ENCODE assay signal across 8 cellular contexts in genomic region chr11:9264381-9265210, GRCh38. TPM values are rescaled to one million over a fixed set of nuclear protein-coding genes. Genes with fewer than 3 reads are reported as not detected.
DNase-seq lines count a peak whose midpoint lies in the region; ATAC-seq and TF ChIP-seq lines count a peak whose summit lies in the region.

No MANE protein-coding gene starts in this region.

- H3F3A ChIP-seq in GM23338 (replicated peaks; ENCODE audit: low read depth) (peaks cover 14% of the 10 kb centered on the region; the same call in 1 of the 2 replicates), Loucy (ENCODE audit: low read depth) (0 out of 2 replicates have a peak, but pooled peaks cover 6% of the 10 kb centered on the region)

- H3K27me3 Mint-ChIP-seq in GM23338 (ENCODE audit: insufficient read depth, low read depth, poor library complexity) (peaks cover 15% of the 10 kb centered on the region), endodermal cell (ENCODE audit: insufficient read depth) (no peaks in the 10 kb centered on the region), memory B cell (no peaks in the 10 kb centered on the region)
- H3K27me3 Mint-ChIP-seq in stimulated activated naive B cell treated with anti-CD40 and anti-IgM and Interleukin-4, amounts not matched to agents 10 μg/mL and 1 μg/mL and 100 μg/mL, for 72 hours: no peaks in the 10 kb centered on the region

- peak overlapping the region; percentile 99 for H3K4me2 ChIP-seq in GM23338
- H3K4me2 ChIP-seq in Loucy (ENCODE audit: low read depth, low read length, poor library complexity, severe bottlenecking): peak overlapping the region; percentile 76

- no peak overlapping the region for H3K27ac ChIP-seq in GM23338 (ENCODE audit: low read depth)
- H3K27ac ChIP-seq in endodermal cell (ENCODE audit: low read depth, low read length): peak overlapping the region; percentile 14

- ATAC-seq in GM23338: peak; percentile 19
- ATAC-seq in memory B cell (ENCODE audit: low read depth): peak; percentile 49
- peak; percentile 60 to 66 for ATAC-seq in stimulated activated naive B cell treated with anti-CD40 and anti-IgM and Interleukin-4, amounts not matched to agents 10 μg/mL and 1 μg/mL and 100 μg/mL, for 72 hours (replicated peaks)

- no peaks in the 10 kb centered on the region for H3K27me3 ChIP-seq in GM23338 (ENCODE audit: insufficient read depth)
- H3K27me3 ChIP-seq in Loucy (ENCODE audit: insufficient read depth, low read length, poor library complexity, severe bottlenecking): no peaks in the 10 kb centered on the region
- H3K27me3 ChIP-seq in endodermal cell (ENCODE audit: control insufficient read depth, insufficient read depth, low read length, poor library complexity, severe bottlenecking): no peaks in the 10 kb centered on the region

- WGBS in endodermal cell (ENCODE audit: insufficient coverage in 1 of 2, insufficient read length in 1 of 2), 2 experiments: 0% methylated on average over 18 to 75 of the region's 75 CpGs

- H3K9me2 ChIP-seq in GM23338 (ENCODE audit: insufficient read depth) (no peaks in the 10 kb centered on the region), Loucy (replicated peaks; ENCODE audit: low read depth, low read length) (no peaks in the 10 kb centered on the region)

- H4K20me1 ChIP-seq in GM23338 (replicated peaks; ENCODE audit: insufficient read depth): peaks cover 32% of the 10 kb centered on the region
- peaks cover 15% of the 10 kb centered on the region for H4K20me1 ChIP-seq in Loucy (ENCODE audit: insufficient read depth, low read length, poor library complexity, severe bottlenecking)

- H3K4me1 Mint-ChIP-seq in GM23338: peaks cover 36% of the 10 kb centered on the region
- H3K4me1 Mint-ChIP-seq in endodermal cell: peaks cover 44% of the 10 kb centered on the region
- H3K4me1 Mint-ChIP-seq in memory B cell: peaks cover 32% of the 10 kb centered on the region
- peaks cover 24 to 47% of the 10 kb centered on the region in 2 donors for H3K4me1 Mint-ChIP-seq in stimulated activated naive B cell treated with anti-CD40 and anti-IgM and Interleukin-4, amounts not matched to agents 10 μg/mL and 1 μg/mL and 100 μg/mL, for 72 hours

- TF ChIP-seq CTCF in GM23338 (conservative IDR thresholded peaks at IDR 0.05; ENCODE audit: low read depth in 2 of 2) (no peak), Loucy (conservative IDR thresholded peaks at IDR 0.05; ENCODE audit: low read length) (no peak), endodermal cell (conservative IDR thresholded peaks at IDR 0.05) (no peak)

- H3K4me1 ChIP-seq in GM23338 (ENCODE audit: insufficient read depth) (peaks cover 28% of the 10 kb centered on the region), Loucy (ENCODE audit: insufficient read depth, low read length, poor library complexity, severe bottlenecking) (peaks cover 29% of the 10 kb centered on the region), endodermal cell (ENCODE audit: control insufficient read depth, insufficient read depth, low read length) (no peaks in the 10 kb centered on the region)

- H3K36me3 ChIP-seq in GM23338 (ENCODE audit: insufficient read depth) (no peaks in the 10 kb centered on the region), Loucy (ENCODE audit: insufficient read depth, low read length) (no peaks in the 10 kb centered on the region), endodermal cell (ENCODE audit: control insufficient read depth, insufficient read depth, low read length) (no peaks in the 10 kb centered on the region)

- peaks cover 50% of the 10 kb centered on the region for H3K79me2 ChIP-seq in GM23338 (replicated peaks; ENCODE audit: insufficient read depth)
- H3K79me2 ChIP-seq in Loucy (ENCODE audit: insufficient read depth, low read length): peaks cover 44% of the 10 kb centered on the region

- no peak overlapping the region; the same call in 1 of the 2 replicates for H2AFZ ChIP-seq in GM23338
- peak overlapping the region; percentile 75 for H2AFZ ChIP-seq in Loucy (ENCODE audit: low read length)

- no peaks in the 10 kb centered on the region for H3K9me3 ChIP-seq in Loucy (ENCODE audit: insufficient read depth, low read depth, low read length)
- H3K9me3 ChIP-seq in endodermal cell (ENCODE audit: control insufficient read depth, low read length): no peaks in the 10 kb centered on the region

- H3K36me3 Mint-ChIP-seq in GM23338 (ENCODE audit: low read depth) (0 out of 3 replicates have a peak, but pooled peaks cover 4% of the 10 kb centered on the region), endodermal cell (ENCODE audit: low read depth) (peaks cover 5% of the 10 kb centered on the region), memory B cell (no peaks in the 10 kb centered on the region)
- peaks cover 0 to 3% of the 10 kb centered on the region in 2 donors for H3K36me3 Mint-ChIP-seq in stimulated activated naive B cell treated with anti-CD40 and anti-IgM and Interleukin-4, amounts not matched to agents 10 μg/mL and 1 μg/mL and 100 μg/mL, for 72 hours

- peak; percentile 55 for DNase-seq in ELF-1 (ENCODE audit: low read depth, low spot score)
- peak; percentile 44 for DNase-seq in GM23338 (ENCODE audit: low spot score)
- DNase-seq in activated CD4-positive, alpha-beta T cell treated with anti-CD3 and anti-CD28 coated beads, Interleukin-2, amount 50 U/mL, for 1 hour: peak; percentile 10
- DNase-seq in endodermal cell: peak; percentile 72
- DNase-seq in memory B cell (ENCODE audit: low spot score in 2 of 2): peak; percentile 9 to 40
- DNase-seq in stimulated activated naive B cell treated with anti-CD40 and anti-IgM and Interleukin-4, amounts not matched to agents 10 μg/mL and 1 μg/mL and 100 μg/mL, for 72 hours: peak; percentile 35
- no peak for DNase-seq in NCI-H2029 (lab: John Stamatoyannopoulos, UW)

- H3K9me3 Mint-ChIP-seq in GM23338 (no peaks in the 10 kb centered on the region), endodermal cell (no peaks in the 10 kb centered on the region), memory B cell (no peaks in the 10 kb centered on the region)
- H3K9me3 Mint-ChIP-seq in stimulated activated naive B cell treated with anti-CD40 and anti-IgM and Interleukin-4, amounts not matched to agents 10 μg/mL and 1 μg/mL and 100 μg/mL, for 72 hours: no peaks in the 10 kb centered on the region

- H3K4me3 Mint-ChIP-seq in GM23338 (peak overlapping the region; percentile 91), endodermal cell (peak overlapping the region; percentile 91), memory B cell (peak overlapping the region; percentile 88)
- peak overlapping the region; percentile 88 to 89 for H3K4me3 Mint-ChIP-seq in stimulated activated naive B cell treated with anti-CD40 and anti-IgM and Interleukin-4, amounts not matched to agents 10 μg/mL and 1 μg/mL and 100 μg/mL, for 72 hours

- H3K9ac ChIP-seq in Loucy (ENCODE audit: low read depth, low read length, poor library complexity, severe bottlenecking) (peak overlapping the region; percentile 73), endodermal cell (ENCODE audit: extremely low read depth, low read length, poor library complexity, severe bottlenecking) (peak overlapping the region; percentile 85)

- H3K27ac Mint-ChIP-seq in GM23338 (no peak overlapping the region), endodermal cell (peak overlapping the region; percentile 94), memory B cell (peak overlapping the region; percentile 90)
- peak overlapping the region; percentile 98 for H3K27ac Mint-ChIP-seq in stimulated activated naive B cell treated with anti-CD40 and anti-IgM and Interleukin-4, amounts not matched to agents 10 μg/mL and 1 μg/mL and 100 μg/mL, for 72 hours

- H3K4me3 ChIP-seq in GM23338 (peak overlapping the region; percentile 90), Loucy (ENCODE audit: low read length, poor library complexity, severe bottlenecking) (peak overlapping the region; percentile 88), endodermal cell (ENCODE audit: low read length) (peak overlapping the region; percentile 98)

TF ChIP-seq in GM23338, 12 proteins besides CTCF, POLR2A, EP300 and RAD21 (continues in another document):
- TF ChIP-seq NANOG (IDR thresholded peaks at IDR 0.05; ENCODE audit: borderline replicate concordance) (no peak), POLR2AphosphoS5 (IDR thresholded peaks at IDR 0.05; ENCODE audit: low read depth) (no peak)

RNA-seq across cellular contexts. Expression of gene DENND5A, which starts 0.6 kb away (rescaled TPM):
- 49.1 and 56.3 TPM in 2 replicates for total RNA-seq in GM23338 (2014; rRNA removed; shearing (Covaris generic))
- 25.6 and 28.1 TPM in 2 replicates for polyA plus RNA-seq in GM23338 (2016; fragmentation: Nextera tagmentation; extraction: Ambion mirVana)
- 100 to 1,000 TPM; 119 to 171 TPM for total RNA-seq in endodermal cell
- polyA plus RNA-seq in endodermal cell (2013, experiment 1 of 2): 97.0 TPM
- 94.8 TPM for polyA plus RNA-seq in endodermal cell (2013, experiment 2 of 2)

RNA-seq across cellular contexts. Expression of gene TMEM41B, which starts 49.8 kb away (rescaled TPM):
- total RNA-seq in GM23338 (2014; rRNA removed; shearing (Covaris generic)): 53.8 and 75.9 TPM in 2 replicates
- polyA plus RNA-seq in GM23338 (2016; fragmentation: Nextera tagmentation; extraction: Ambion mirVana): 31.8 and 34.4 TPM in 2 replicates
- total RNA-seq in endodermal cell: 10 to 100 TPM; 67.8 to 68.0 TPM
- 47.2 TPM for polyA plus RNA-seq in endodermal cell (2013, experiment 1 of 2)
- 40.9 TPM for polyA plus RNA-seq in endodermal cell (2013, experiment 2 of 2)
